21 cellular contexts compared by ENCODE assay signal in genomic region chr6:39848171-39848570, GRCh38. TPM values are rescaled to one million over a fixed set of nuclear protein-coding genes. Genes with fewer than 3 reads are reported as not detected.
"Had no signal": no experiment of that assay in that cellular context is flagged by ENCODE, and none has a peak within 500 bp of the region (broad histone marks: within the 10 kb centered on the region; RNA-seq: fewer than 3 reads in every experiment).

No MANE protein-coding gene starts in this region.

- H3K9me3 Mint-ChIP-seq: activated CD4-positive, alpha-beta memory T cell treated with anti-CD3 and anti-CD28 coated beads for 36 hours; activated naive CD4-positive, alpha-beta T cell treated with anti-CD3 and anti-CD28 coated beads, Interleukin-2, amount 10 ng/mL, durations not matched to agents 7 days and 5 days; naive thymus-derived CD8-positive, alpha-beta T cell; T-cell had no signal

- H3K4me3 Mint-ChIP-seq: activated CD4-positive, alpha-beta memory T cell treated with anti-CD3 and anti-CD28 coated beads for 36 hours; activated CD8-positive, alpha-beta memory T cell treated with anti-CD3 and anti-CD28 coated beads, Interleukin-2, amount 10 ng/mL, durations not matched to agents 7 days and 5 days; activated naive CD4-positive, alpha-beta T cell treated with anti-CD3 and anti-CD28 coated beads, Interleukin-2, amount 10 ng/mL, durations not matched to agents 7 days and 5 days; memory B cell; naive thymus-derived CD8-positive, alpha-beta T cell; T-cell had no signal

- H3K27me3 Mint-ChIP-seq: activated CD4-positive, alpha-beta memory T cell treated with anti-CD3 and anti-CD28 coated beads for 36 hours; activated CD8-positive, alpha-beta memory T cell treated with anti-CD3 and anti-CD28 coated beads, Interleukin-2, amount 10 ng/mL, durations not matched to agents 7 days and 5 days; activated naive CD4-positive, alpha-beta T cell treated with anti-CD3 and anti-CD28 coated beads, Interleukin-2, amount 10 ng/mL, durations not matched to agents 7 days and 5 days had no signal

- ATAC-seq: activated CD8-positive, alpha-beta memory T cell treated with anti-CD3 and anti-CD28 coated beads, Interleukin-2, amount 10 ng/mL, durations not matched to agents 7 days and 5 days; mucosa of descending colon; naive thymus-derived CD8-positive, alpha-beta T cell; psoas muscle; right lobe of liver; T-cell had no signal

- H3K27ac Mint-ChIP-seq: activated CD4-positive, alpha-beta memory T cell treated with anti-CD3 and anti-CD28 coated beads for 36 hours; activated CD8-positive, alpha-beta memory T cell treated with anti-CD3 and anti-CD28 coated beads, Interleukin-2, amount 10 ng/mL, durations not matched to agents 7 days and 5 days; activated naive CD4-positive, alpha-beta T cell treated with anti-CD3 and anti-CD28 coated beads, Interleukin-2, amount 10 ng/mL, durations not matched to agents 7 days and 5 days; memory B cell; naive thymus-derived CD8-positive, alpha-beta T cell; T-cell had no signal

- H3K4me1 ChIP-seq: colonic mucosa, right lobe of liver had no signal

- H3K27me3 ChIP-seq: cardiac muscle cell, colonic mucosa, left lung, right lobe of liver, stomach, upper lobe of left lung had no signal

- DNase-seq: activated CD4-positive, alpha-beta memory T cell treated with anti-CD3 and anti-CD28 coated beads for 36 hours; activated CD4-positive, alpha-beta T cell treated with anti-CD3 and anti-CD28 coated beads for 1 hour; activated CD8-positive, alpha-beta memory T cell treated with anti-CD3 and anti-CD28 coated beads, Interleukin-2, amount 10 ng/mL, durations not matched to agents 7 days and 5 days; activated naive CD4-positive, alpha-beta T cell treated with anti-CD3 and anti-CD28 coated beads, Interleukin-2, amount 10 ng/mL, durations not matched to agents 7 days and 5 days; activated T-cell treated with anti-CD3 and anti-CD28 coated beads, Interleukin-2, amount 50 U/mL, for 1 hour; colonic mucosa; effector CD4-positive, alpha-beta T cell; left lung; mucosa of descending colon; naive thymus-derived CD8-positive, alpha-beta T cell; occipital lobe; psoas muscle; right lobe of liver; stimulated activated CD4-positive, alpha-beta T cell treated with anti-CD3 and anti-CD28 coated beads, Interleukin-2, amount 100 ng/mL, for 24 hours; stomach; T-cell; T1000; upper lobe of left lung had no signal

- H3K36me3 Mint-ChIP-seq: activated CD4-positive, alpha-beta memory T cell treated with anti-CD3 and anti-CD28 coated beads for 36 hours; activated CD8-positive, alpha-beta memory T cell treated with anti-CD3 and anti-CD28 coated beads, Interleukin-2, amount 10 ng/mL, durations not matched to agents 7 days and 5 days; activated naive CD4-positive, alpha-beta T cell treated with anti-CD3 and anti-CD28 coated beads, Interleukin-2, amount 10 ng/mL, durations not matched to agents 7 days and 5 days; memory B cell; naive thymus-derived CD8-positive, alpha-beta T cell; T-cell had no signal

- H3K9me3 ChIP-seq: colonic mucosa, left lung, mucosa of descending colon, psoas muscle, right lobe of liver, stomach, upper lobe of left lung had no signal

- H3K36me3 ChIP-seq: cardiac muscle cell, colonic mucosa, left lung, right lobe of liver, stomach, upper lobe of left lung had no signal

- H3K27ac ChIP-seq: cardiac muscle cell, left lung, psoas muscle, SK-N-MC, upper lobe of left lung had no signal

- H3K4me1 Mint-ChIP-seq: activated CD8-positive, alpha-beta memory T cell treated with anti-CD3 and anti-CD28 coated beads, Interleukin-2, amount 10 ng/mL, durations not matched to agents 7 days and 5 days; activated naive CD4-positive, alpha-beta T cell treated with anti-CD3 and anti-CD28 coated beads, Interleukin-2, amount 10 ng/mL, durations not matched to agents 7 days and 5 days; memory B cell; naive thymus-derived CD8-positive, alpha-beta T cell; T-cell had no signal

- H3K4me3 ChIP-seq: cardiac muscle cell, colonic mucosa, left lung, mucosa of descending colon, psoas muscle, right lobe of liver, SK-N-MC, upper lobe of left lung had no signal

RNA-seq across cellular contexts. Expression of gene DAAM2, which starts 56.0 kb away (rescaled TPM):
- total RNA-seq: activated CD4-positive, alpha-beta memory T cell treated with anti-CD3 and anti-CD28 coated beads for 36 hours; activated CD8-positive, alpha-beta memory T cell treated with anti-CD3 and anti-CD28 coated beads, Interleukin-2, amount 10 ng/mL, durations not matched to agents 7 days and 5 days; naive thymus-derived CD8-positive, alpha-beta T cell had no signal
- polyA plus RNA-seq: naive thymus-derived CD8-positive, alpha-beta T cell had no signal
